ENCODE assay signal across 8 cellular contexts in genomic region chr20:6583134-6583738, GRCh38.
DNase-seq lines count a peak whose midpoint lies in the region; ATAC-seq and TF ChIP-seq lines count a peak whose summit lies in the region.

No MANE protein-coding gene starts in this region.

- TF ChIP-seq CTCF in fibroblast of lung (conservative IDR thresholded peaks at IDR 0.05 in 1 of 2, IDR thresholded peaks at IDR 0.05 in 1 of 2; ENCODE audit: low read depth in 1 of 2, low read length in 2 of 2) (peak; percentile 78 to 79), nephron progenitor cell (IDR thresholded peaks at IDR 0.05) (peak; percentile 68)

- H4K20me1 ChIP-seq in Karpas-422 (ENCODE audit: insufficient read depth, low read depth, low read length) = no peaks in the 10 kb centered on the region
- no peaks in the 10 kb centered on the region for H4K20me1 ChIP-seq in fibroblast of lung (ENCODE audit: control insufficient read depth, extremely low read depth, insufficient read depth, low read length)

- H3K9me3 ChIP-seq in Karpas-422 (ENCODE audit: low read length) = no peaks in the 10 kb centered on the region
- H3K9me3 ChIP-seq in fibroblast of lung (ENCODE audit: control insufficient read depth, insufficient read depth, low read depth, low read length) = no peaks in the 10 kb centered on the region

- H2AFZ ChIP-seq in Karpas-422 (ENCODE audit: low read length) (no peak overlapping the region), fibroblast of lung (ENCODE audit: low read length) (no peak overlapping the region)

- H3K9ac ChIP-seq in Karpas-422 (ENCODE audit: low read length) (no peak overlapping the region), fibroblast of lung (ENCODE audit: insufficient read depth, low read length) (no peak overlapping the region)

- H3K9me2 ChIP-seq in Karpas-422 (replicated peaks; ENCODE audit: insufficient read depth, low read length) = no peaks in the 10 kb centered on the region

- ATAC-seq in GM21723 (IDR thresholded peaks at IDR 0.05; ENCODE audit: unreplicated experiment) = peak; percentile 62
- no peak for ATAC-seq in HG02571 (IDR thresholded peaks at IDR 0.05; ENCODE audit: unreplicated experiment)

- no peaks in the 10 kb centered on the region for H3K79me2 ChIP-seq in Karpas-422 (ENCODE audit: low read length)
- no peaks in the 10 kb centered on the region for H3K79me2 ChIP-seq in fibroblast of lung (ENCODE audit: control insufficient read depth, insufficient read depth, low read length)

- DNase-seq in EH (ENCODE audit: low read depth) (peak; percentile 64), Karpas-422 (peak; percentile 76), RPMI7951 (ENCODE audit: low read depth) (peak; percentile 70), fibroblast of lung (ENCODE audit: low read depth in 2 of 2) (peak; percentile 49 to 75), nephron progenitor cell (peak; percentile 47), OCI-M2 (lab: John Stamatoyannopoulos, UW; ENCODE audit: unreplicated experiment) (no peak)

- peaks cover 9% of the 10 kb centered on the region for H3K27me3 Mint-ChIP-seq in nephron progenitor cell (ENCODE audit: low read depth, poor library complexity)

- H3K36me3 ChIP-seq in Karpas-422 (ENCODE audit: insufficient read depth, low read length) (no peaks in the 10 kb centered on the region), fibroblast of lung (ENCODE audit: control insufficient read depth, insufficient read depth, low read length) (no peaks in the 10 kb centered on the region)

- H3K4me3 Mint-ChIP-seq in nephron progenitor cell = no peak overlapping the region

- H3K4me1 ChIP-seq in Karpas-422 (ENCODE audit: low read length) (no peaks in the 10 kb centered on the region), fibroblast of lung (ENCODE audit: control insufficient read depth, extremely low read depth, insufficient read depth, low read length) (peaks cover 4% of the 10 kb centered on the region)

- H3K27ac ChIP-seq in Karpas-422 (ENCODE audit: low read length) = no peak overlapping the region
- no peak overlapping the region for H3K27ac ChIP-seq in fibroblast of lung (ENCODE audit: insufficient read depth, low read length)

- H3K27me3 ChIP-seq in Karpas-422 (ENCODE audit: low read length) = no peaks in the 10 kb centered on the region
- no peaks in the 10 kb centered on the region for H3K27me3 ChIP-seq in fibroblast of lung (ENCODE audit: control insufficient read depth, insufficient read depth, low read length)

- no peak overlapping the region for H3K4me3 ChIP-seq in Karpas-422 (ENCODE audit: low read length)
- H3K4me3 ChIP-seq in fibroblast of lung (replicated peaks in 1 of 4; ENCODE audit: control extremely low read depth in 1 of 4, insufficient read depth in 1 of 4, low read depth in 3 of 4, low read length in 4 of 4) = no peak overlapping the region

- no peak overlapping the region for H3K27ac Mint-ChIP-seq in nephron progenitor cell

- peaks cover 17% of the 10 kb centered on the region for H3K4me1 Mint-ChIP-seq in nephron progenitor cell

- no peaks in the 10 kb centered on the region for H3K36me3 Mint-ChIP-seq in nephron progenitor cell (ENCODE audit: low read depth)

- no peak overlapping the region for H3K4me2 ChIP-seq in Karpas-422 (ENCODE audit: low read depth, low read length, poor library complexity, severe bottlenecking)
- H3K4me2 ChIP-seq in fibroblast of lung (ENCODE audit: extremely low read depth, insufficient read depth, low read length) = no peak overlapping the region

- H3K9me3 Mint-ChIP-seq in nephron progenitor cell = no peaks in the 10 kb centered on the region
